In genomic region chr3:179321585-179322322, GRCh38 we compare ENCODE assay signal across 8 cellular contexts. TPM values are rescaled to one million over a fixed set of nuclear protein-coding genes. Genes with fewer than 3 reads are reported as not detected.
DNase-seq lines count a peak whose midpoint lies in the region; FAIRE-seq and TF ChIP-seq lines count a peak whose summit lies in the region.

No MANE protein-coding gene starts in this region.

- H3K9ac ChIP-seq in H9 (ENCODE audit: extremely low read depth, insufficient read length, low read length) = no peak overlapping the region
- H3K9ac ChIP-seq in OCI-LY3 (ENCODE audit: low read length) = peak overlapping the region; percentile 90

- no peak overlapping the region for H3K4ac ChIP-seq in H9 (ENCODE audit: low read depth, low read length)

- H3K27me3 ChIP-seq in CD8-positive, alpha-beta memory T cell (ENCODE audit: insufficient read depth, low read length, poor library complexity, severe bottlenecking) = no peaks in the 10 kb centered on the region
- H3K27me3 ChIP-seq in H9 (ENCODE audit: insufficient read depth, low read length) (no peaks in the 10 kb centered on the region), OCI-LY3 (ENCODE audit: low read depth, low read length) (no peaks in the 10 kb centered on the region), bronchial epithelial cell (ENCODE audit: control insufficient read depth, insufficient read depth, low read length) (no peaks in the 10 kb centered on the region), transverse colon (no peaks in the 10 kb centered on the region)

- H3K4me1 ChIP-seq in CD8-positive, alpha-beta memory T cell (ENCODE audit: insufficient read depth, low read length) = peaks cover 21% of the 10 kb centered on the region
- H3K4me1 ChIP-seq in H9 (ENCODE audit: insufficient read depth, low read length) = no peaks in the 10 kb centered on the region
- H3K4me1 ChIP-seq in OCI-LY3 (ENCODE audit: low read length) = peaks cover 22% of the 10 kb centered on the region
- H3K4me1 ChIP-seq in transverse colon = peaks cover 13 to 33% (median 22%) of the 10 kb centered on the region in 4 donors

- in situ Hi-C loops in transverse colon (cut with MboI; ENCODE audit: low pct_ligation_motif_present in 1 of 4, low pct_unique_long_range_greater_than_20kb in 1 of 4, low sequenced_read_pairs in 3 of 4) = loop anchor here in 2 of 4 donors (25.0 kb wide), 1 partner anchor 209 kb away; no protein-coding TSS in a partner anchor

- H4K20me1 ChIP-seq in H9 (ENCODE audit: control insufficient read depth, insufficient read depth, insufficient read length) (no peaks in the 10 kb centered on the region), OCI-LY3 (ENCODE audit: insufficient read depth, low read length) (peaks cover 17% of the 10 kb centered on the region)

- POLR2A ChIA-PET in CD8-positive, alpha-beta memory T cell (lab: Charles Lee) = interaction anchor here (0.5 to 1.3 kb wide), 3 partner anchors 25 to 278 kb away, joined by 3 read pairs; no protein-coding TSS in a partner anchor

- H2BK120ac ChIP-seq in H9 (ENCODE audit: low read depth, low read length, poor library complexity, severe bottlenecking) = no peak overlapping the region

- H3K27ac ChIP-seq in CD8-positive, alpha-beta memory T cell (ENCODE audit: low read depth, low read length) = peak overlapping the region; percentile 93
- H3K27ac ChIP-seq in H9 (ENCODE audit: insufficient read length, low read depth, low read length) (no peak overlapping the region), OCI-LY3 (ENCODE audit: low read length) (peak overlapping the region; percentile 74), transverse colon (peak overlapping the region; percentile 92 to 98 (median 97))

- no peak for TF ChIP-seq POLR2A in transverse colon (IDR thresholded peaks at IDR 0.05)

- H2BK5ac ChIP-seq in H9 (ENCODE audit: insufficient read length, low read length) = no peak overlapping the region

- CTCF ChIA-PET in CD8-positive, alpha-beta memory T cell (lab: Charles Lee) = interaction anchor here (0.7 to 1.6 kb wide), 16 partner anchors 9 to 308 kb away, joined by 3 to 9 read pairs (median 3); partner anchors contain the start of genes MFN1 and PIK3CA

- H3K23me2 ChIP-seq in H9 (ENCODE audit: insufficient read length, low read depth, low read length, poor library complexity, severe bottlenecking) = peaks cover 5% of the 10 kb centered on the region

- WGBS in H9 (ENCODE audit: extremely low coverage, insufficient read length, low lambda C conversion rate) = no CpG with 5 or more reads among the region's 12 CpGs
- 18 to 19% methylated on average over 12 of the region's 12 CpGs for WGBS in transverse colon (ENCODE audit: low coverage in 1 of 2), 2 donors

- H4K8ac ChIP-seq in H9 (replicated peaks; ENCODE audit: insufficient read length, low read depth, low read length) = no peak overlapping the region

- peak overlapping the region; percentile 70 for H2AFZ ChIP-seq in H9 (ENCODE audit: low read length)
- peak overlapping the region; percentile 95 for H2AFZ ChIP-seq in OCI-LY3 (ENCODE audit: low read depth, low read length)

- no peaks in the 10 kb centered on the region for H3K79me1 ChIP-seq in H9 (ENCODE audit: insufficient read depth, low read depth, low read length, poor library complexity, severe bottlenecking)

- no peak overlapping the region for H3K14ac ChIP-seq in H9 (ENCODE audit: insufficient read depth, low read length)

- peak overlapping the region; percentile 76 for H3K4me2 ChIP-seq in H9 (ENCODE audit: insufficient read depth, insufficient read length, low read length)
- H3K4me2 ChIP-seq in OCI-LY3 (ENCODE audit: low read length) = peak overlapping the region; percentile 95

- H2BK15ac ChIP-seq in H9 (ENCODE audit: low read depth, low read length) = no peak overlapping the region

- no peak overlapping the region for H2AK5ac ChIP-seq in H9 (ENCODE audit: insufficient read length, low read length)

- no peak overlapping the region for H4K91ac ChIP-seq in H9 (ENCODE audit: insufficient read length, low read depth, low read length)

- H3K4me3 ChIP-seq in CD8-positive, alpha-beta memory T cell (ENCODE audit: low read length) = peak overlapping the region; percentile 65
- H3K4me3 ChIP-seq in OCI-LY3 (ENCODE audit: low read length) (peak overlapping the region; percentile 93), bronchial epithelial cell (ENCODE audit: low read depth, low read length) (peak overlapping the region; percentile 81), transverse colon (peak overlapping the region in 3 of 4 donors; percentile 77 to 90 (median 89))

- TF ChIP-seq CTCF in H9 (conservative IDR thresholded peaks at IDR 0.05) (peak; percentile 69), OCI-LY3 (IDR thresholded peaks at IDR 0.05; ENCODE audit: low read depth, low read length) (peak; percentile 75), bronchial epithelial cell (IDR thresholded peaks at IDR 0.05; ENCODE audit: insufficient read depth, low read length, severe bottlenecking) (peak; percentile 42), transverse colon (IDR thresholded peaks at IDR 0.05) (peak; percentile 30 to 37 (median 37))

- H3K36me3 ChIP-seq in CD8-positive, alpha-beta memory T cell (ENCODE audit: insufficient read depth, low read length) = no peaks in the 10 kb centered on the region
- H3K36me3 ChIP-seq in OCI-LY3 (replicated peaks; ENCODE audit: low read depth, low read length) (peaks cover 4% of the 10 kb centered on the region), bronchial epithelial cell (ENCODE audit: control insufficient read depth, insufficient read depth, low read length) (peaks cover 2% of the 10 kb centered on the region), transverse colon (no peaks in the 10 kb centered on the region)

- peaks cover 0 to 2% of the 10 kb centered on the region in 2 donors for H3K27me3 Mint-ChIP-seq in CD8-positive, alpha-beta memory T cell
- peaks cover 13% of the 10 kb centered on the region for H3K27me3 Mint-ChIP-seq in H9 (ENCODE audit: low read depth)

- no peak for FAIRE-seq in bronchial epithelial cell (lab: Jason Lieb, UNC)

- no peak overlapping the region for H3K23ac ChIP-seq in H9 (ENCODE audit: insufficient read length, low read depth, low read length)

- H2BK12ac ChIP-seq in H9 (ENCODE audit: insufficient read length, low read depth, low read length) = no peak overlapping the region

- H2BK20ac ChIP-seq in H9 (ENCODE audit: low read depth, low read length, poor library complexity, severe bottlenecking) = no peak overlapping the region

- peaks cover 28 to 45% (median 35%) of the 10 kb centered on the region in 3 donors for H3K4me1 Mint-ChIP-seq in CD8-positive, alpha-beta memory T cell
- H3K4me1 Mint-ChIP-seq in H9 = peaks cover 20 to 24% of the 10 kb centered on the region in 2 experiments

- H3K9me3 ChIP-seq in CD8-positive, alpha-beta memory T cell (ENCODE audit: low read length) = no peaks in the 10 kb centered on the region
- H3K9me3 ChIP-seq in H9 (ENCODE audit: control insufficient read depth, low read depth, low read length) = no peaks in the 10 kb centered on the region
- H3K9me3 ChIP-seq in OCI-LY3 (ENCODE audit: insufficient read depth, low read length) = no peaks in the 10 kb centered on the region
- H3K9me3 ChIP-seq in transverse colon = no peaks in the 10 kb centered on the region

- H3K18ac ChIP-seq in H9 (ENCODE audit: insufficient read length, low read depth, low read length) = no peak overlapping the region

- no peak for TF ChIP-seq EP300 in transverse colon (IDR thresholded peaks at IDR 0.05; ENCODE audit: low read depth)

- no peak overlapping the region for H3K56ac ChIP-seq in H9 (ENCODE audit: insufficient read length, low read depth, low read length)

- H3K27ac Mint-ChIP-seq in CD8-positive, alpha-beta memory T cell = peak overlapping the region; percentile 84 to 97 (median 92)
- H3K27ac Mint-ChIP-seq in H9 = peak overlapping the region in 1 of 3 experiments; percentile 85; a peak in 1 of 7 replicates

- H3T11ph ChIP-seq in H9 (ENCODE audit: low read length) = no peak overlapping the region

- H3K4me3 Mint-ChIP-seq in CD8-positive, alpha-beta memory T cell = peak overlapping the region; percentile 81 to 93 (median 89)
- peak overlapping the region; percentile 70 to 80 for H3K4me3 Mint-ChIP-seq in H9

- no peaks in the 10 kb centered on the region for H3K9me3 Mint-ChIP-seq in CD8-positive, alpha-beta memory T cell
- H3K9me3 Mint-ChIP-seq in H9 = no peaks in the 10 kb centered on the region

- H3K79me2 ChIP-seq in H9 (ENCODE audit: insufficient read depth, low read length) (peaks cover 11% of the 10 kb centered on the region; the same call in 1 of the 2 replicates), OCI-LY3 (ENCODE audit: low read length) (peaks cover 44% of the 10 kb centered on the region)

- intact Hi-C loops in transverse colon (cut with DNase I; ENCODE audit: low total_unique reads) = loop anchor here (5.0 kb wide), 1 partner anchor 174 kb away; the partner anchor contains the start of gene PIK3CA

- no peak for DNase-seq in CD8-positive, alpha-beta memory T cell
- DNase-seq in H9 (no peak), bronchial epithelial cell (ENCODE audit: low read depth) (peak; percentile 38), lung microvascular endothelial cell (ENCODE audit: low read depth in 2 of 2) (peak; percentile 72 to 75), transverse colon (peak; percentile 25), cerebellar nuclear complex (lab: John Stamatoyannopoulos, UW) (no peak), activated gamma-delta T cell (lab: John Stamatoyannopoulos, UW) (no peak)

- peaks cover 0 to 25% (median 2%) of the 10 kb centered on the region in 3 donors for H3K36me3 Mint-ChIP-seq in CD8-positive, alpha-beta memory T cell
- H3K36me3 Mint-ChIP-seq in H9 (ENCODE audit: insufficient read depth in 1 of 3, low read depth in 3 of 3) = peaks cover 2 to 11% (median 9%) of the 10 kb centered on the region in 3 experiments; a peak in 6 of 7 replicates

- H4K5ac ChIP-seq in H9 (ENCODE audit: insufficient read length, low read depth, low read length) = no peak overlapping the region

RNA-seq across cellular contexts. Expression of gene ZNF639, which starts 1.1 kb away (rescaled TPM):
- 10 to 100 TPM; 41.9 to 44.5 TPM for total RNA-seq in CD8-positive, alpha-beta memory T cell
- polyA plus RNA-seq in CD8-positive, alpha-beta memory T cell = 63.7 TPM
- 44.1 and 44.7 TPM in 2 replicates for total RNA-seq in H9 (2021)
- 31.4 and 51.6 TPM in 2 replicates for total RNA-seq in bronchial epithelial cell
- 22.9 and 31.2 TPM in 2 replicates for total RNA-seq in lung microvascular endothelial cell
- total RNA-seq in transverse colon = 10 to 100 TPM in 3 of 4 donors, 1 to 10 TPM in 1; 9.0 to 42.1 (median 21.9) TPM

RNA-seq across cellular contexts. Expression of gene MFN1, which starts 25.8 kb away (rescaled TPM):
- 10 to 100 TPM; 36.5 to 36.8 TPM for total RNA-seq in CD8-positive, alpha-beta memory T cell
- polyA plus RNA-seq in CD8-positive, alpha-beta memory T cell = 12.1 TPM
- total RNA-seq in H9 (2021) = 45.2 and 46.0 TPM in 2 replicates
- total RNA-seq in bronchial epithelial cell = 47.1 and 68.0 TPM in 2 replicates
- 29.0 and 33.5 TPM in 2 replicates for total RNA-seq in lung microvascular endothelial cell
- 10 to 100 TPM; 46.8 to 69.4 (median 62.6) TPM for total RNA-seq in transverse colon

Comparison
In these comparisons a context has a peak if more than half of its experiments do, and no peak if none do; other contexts are left out.
1. DNase-seq: peak in bronchial epithelial cell (single experiment), lung microvascular endothelial cell (2 of 2) and transverse colon (single experiment); none in CD8-positive, alpha-beta memory T cell (0 of 5), H9 (single experiment), cerebellar nuclear complex (0 of 2) and activated gamma-delta T cell (single experiment).
2. Peak in every context shown above with its lines, with median percentiles within 50 percentile points of each other: H3K4me3 ChIP-seq and CTCF ChIP-seq.